14 cellular contexts compared by ENCODE assay signal in the genomic region with DNA sequence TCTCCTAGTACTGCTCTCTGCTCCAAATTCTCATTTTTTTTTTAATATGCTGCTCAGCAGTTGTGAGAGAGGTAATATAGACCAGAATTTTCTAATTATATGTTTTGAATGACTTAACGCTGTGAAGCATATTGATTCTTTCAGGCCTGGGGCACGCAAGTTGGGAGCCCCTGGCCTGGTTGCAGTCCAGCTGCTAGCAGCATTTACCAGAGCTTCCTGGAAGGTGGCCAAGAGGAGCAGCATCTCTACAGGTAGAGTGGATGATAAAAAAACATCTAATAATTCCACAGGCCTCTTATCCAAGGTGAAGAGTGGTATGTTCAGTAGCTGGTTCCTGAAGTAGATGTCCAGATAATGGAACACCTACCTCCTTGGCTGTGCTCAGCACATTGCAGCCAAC. TPM values are rescaled to one million over a fixed set of nuclear protein-coding genes. Genes with fewer than 3 reads are reported as not detected.
DNase-seq lines count a peak whose midpoint lies in the region; ATAC-seq lines count a peak whose summit lies in the region.
"Had no signal": no experiment of that assay in that cellular context is flagged by ENCODE, and none has a peak within 500 bp of the region (broad histone marks: within the 10 kb centered on the region; RNA-seq: fewer than 3 reads in every experiment).

No MANE protein-coding gene starts in this region.

- no peak for ATAC-seq in HG03460 (IDR thresholded peaks at IDR 0.05; ENCODE audit: unreplicated experiment)
- ATAC-seq: T-cell had no signal

- in situ Hi-C loops in G401 (cut with HindIII; ENCODE audit: low sequenced_read_pairs): no loop called here

- DNase-seq in NCI-H2081 (lab: John Stamatoyannopoulos, UW) (peak; percentile 20 to 35), NCI-H2081 treated with DMSO at 0.1 percent for 48 hours (lab: John Stamatoyannopoulos, UW) (no peak), NCI-H1417 (lab: John Stamatoyannopoulos, UW) (peak; percentile 62 to 91 (median 90)), NCI-H2227 treated with DMSO at 0.1 percent for 48 hours (lab: John Stamatoyannopoulos, UW) (peak; percentile 75), SHP77 treated with DMSO at 0.1 percent for 48 hours (lab: John Stamatoyannopoulos, UW) (peak; percentile 30), dermis blood vessel endothelial cell (no peak), G401 (ENCODE audit: low spot score) (no peak)
- DNase-seq: GDM1, GM23248, NCI-H226, OCI-M1, T-cell, T1000 had no signal

RNA-seq across cellular contexts. Expression of gene UGP2, which starts 7.3 kb away (rescaled TPM):
- 144 and 149 TPM in 2 replicates for total RNA-seq in dermis blood vessel endothelial cell
- 43.7 and 80.8 TPM in 2 replicates for total RNA-seq in G401 (2014; rRNA removed; shearing (Covaris generic))

Comparison
In these comparisons a context has a peak if more than half of its experiments do, and no peak if none do; other contexts are left out.
1. DNase-seq: peak in NCI-H2081 (2 of 2), NCI-H1417 (3 of 3), NCI-H2227 treated with DMSO at 0.1 percent for 48 hours (single experiment) and SHP77 treated with DMSO at 0.1 percent for 48 hours (single experiment); none in NCI-H2081 treated with DMSO at 0.1 percent for 48 hours (single experiment), dermis blood vessel endothelial cell (single experiment) and G401 (single experiment).